Comparison of ENCODE assay signal across 22 cellular contexts in genomic region chr3:13782501-13782900, GRCh38.
A peak's percentile ranks its signal among the peaks of the same experiment; 100 is the strongest.
DNase-seq lines count a peak whose midpoint lies in the region; ATAC-seq, FAIRE-seq and TF ChIP-seq lines count a peak whose summit lies in the region.
"Had no signal": no experiment of that assay in that cellular context is flagged by ENCODE, and none has a peak within 500 bp of the region (broad histone marks: within the 10 kb centered on the region; RNA-seq: fewer than 3 reads in every experiment).

No MANE protein-coding gene starts in this region.

- POLR2A ChIA-PET in HepG2 (lab: Yijun Ruan, JAX): no interaction called here

- TF ChIP-seq CTCF in adrenal gland (IDR thresholded peaks at IDR 0.05) (no peak), HepG2 (CRISPR knock-in tag; IDR thresholded peaks at IDR 0.05) (no peak), omental fat pad (IDR thresholded peaks at IDR 0.05) (no peak), WERI-Rb-1 (IDR thresholded peaks at IDR 0.05; ENCODE audit: low read depth, low read length) (no peak)

- in situ Hi-C loops in HepG2 (cut with HindIII; ENCODE audit: extremely low pct_ligation_motif_present, low pct_unique_long_range_greater_than_20kb): no loop called here

- H3K27me3 ChIP-seq in adrenal gland (no peaks in the 10 kb centered on the region), HepG2 (ENCODE audit: control insufficient read depth in 1 of 2, insufficient read depth in 2 of 2, low read length in 2 of 2) (peaks cover 23 to 73% of the 10 kb centered on the region in 2 experiments), subcutaneous abdominal adipose tissue (ENCODE audit: control insufficient read depth in 5 of 5, insufficient read depth in 4 of 5, low read length in 5 of 5) (peaks cover 12 to 29% (median 18%) of the 10 kb centered on the region in 5 donors), WERI-Rb-1 (ENCODE audit: insufficient read depth, low read depth, severe bottlenecking) (peaks cover 100% of the 10 kb centered on the region)
- H3K27me3 ChIP-seq: upper lobe of left lung had no signal

- BruUV-seq in HepG2 (replicated peaks; lab: Mats Ljungman, UMichigan): no TSS peak

- no peak for FAIRE-seq in HepG2 (lab: Jason Lieb, UNC)
- FAIRE-seq: frontal cortex, H54 had no signal

- H3K4me3 ChIP-seq in adrenal gland (no peak overlapping the region), HepG2 (replicated peaks in 1 of 3; ENCODE audit: insufficient read depth in 1 of 3, low read depth in 2 of 3, low read length in 3 of 3) (no peak overlapping the region), subcutaneous abdominal adipose tissue (ENCODE audit: low read depth in 1 of 5, low read length in 5 of 5) (peak overlapping the region in 3 of 5 donors; percentile 1 to 25 (median 14)), WERI-Rb-1 (ENCODE audit: low read depth, low read length) (no peak overlapping the region)
- H3K4me3 ChIP-seq: upper lobe of left lung had no signal

- TF ChIP-seq RAD21 in HepG2 (CRISPR knock-in tag; IDR thresholded peaks at IDR 0.05): no peak

- CTCF ChIA-PET in HepG2 (lab: Yijun Ruan, JAX; ENCODE audit: low intra/inter-chr PET ratio, low total read pairs): no interaction called here

- H3K36me3 ChIP-seq in adrenal gland (replicated peaks in 1 of 2) (no peaks in the 10 kb centered on the region), HepG2 (replicated peaks in 1 of 2; ENCODE audit: control insufficient read depth in 1 of 2, insufficient read depth in 2 of 2, low read length in 2 of 2) (no peaks in the 10 kb centered on the region), subcutaneous abdominal adipose tissue (ENCODE audit: control insufficient read depth in 5 of 5, insufficient read depth in 5 of 5, low read length in 5 of 5) (no peaks in the 10 kb centered on the region), WERI-Rb-1 (no peaks in the 10 kb centered on the region)
- H3K36me3 ChIP-seq: breast epithelium, upper lobe of left lung had no signal

- H3K4me1 ChIP-seq in adrenal gland (replicated peaks in 1 of 2) (no peaks in the 10 kb centered on the region), HepG2 (ENCODE audit: insufficient read depth, low read length) (no peaks in the 10 kb centered on the region), subcutaneous abdominal adipose tissue (ENCODE audit: control insufficient read depth in 5 of 5, insufficient read depth in 5 of 5, low read length in 5 of 5) (peaks cover 0 to 16% (median 2%) of the 10 kb centered on the region in 5 donors)
- H3K4me1 ChIP-seq: breast epithelium, upper lobe of left lung had no signal

- peak; percentile 28; the same call in 1 of the 3 replicates for ATAC-seq in HepG2
- no peak for ATAC-seq in HG03520 (IDR thresholded peaks at IDR 0.05; ENCODE audit: unreplicated experiment)
- no peak for ATAC-seq in omental fat pad (ENCODE audit: low FRiP score)
- ATAC-seq: activated CD8-positive, alpha-beta memory T cell treated with anti-CD3 and anti-CD28 coated beads, Interleukin-2, amount 10 ng/mL, durations not matched to agents 7 days and 5 days had no signal

- H3K9me3 ChIP-seq in adrenal gland (replicated peaks in 1 of 3) (no peaks in the 10 kb centered on the region), HepG2 (ENCODE audit: low read length) (no peaks in the 10 kb centered on the region), subcutaneous abdominal adipose tissue (ENCODE audit: control insufficient read depth in 5 of 5, low read length in 5 of 5) (no peaks in the 10 kb centered on the region), WERI-Rb-1 (ENCODE audit: severe bottlenecking) (no peaks in the 10 kb centered on the region)
- H3K9me3 ChIP-seq: breast epithelium, upper lobe of left lung had no signal

- TF ChIP-seq POLR2A in adrenal gland (IDR thresholded peaks at IDR 0.05): no peak
- no peak for TF ChIP-seq POLR2A in HepG2 (IDR thresholded peaks at IDR 0.05; ENCODE audit: insufficient read depth in 1 of 2, low read depth in 2 of 2, low read length in 2 of 2)

- H3K79me2 ChIP-seq in HepG2 (ENCODE audit: insufficient read depth, low read length): no peaks in the 10 kb centered on the region

- intact Hi-C loops in adrenal gland (cut with DNase I) (no loop called here), HepG2 (cut with micrococcal nuclease; ENCODE audit: unreplicated experiment) (no loop called here)

- DNase-seq in NCI-H524 (lab: John Stamatoyannopoulos, UW) (peak; percentile 44 to 51), NCI-H524 treated with DMSO at 0.1 percent for 48 hours (lab: John Stamatoyannopoulos, UW) (no peak), adrenal gland (peak in 4 of 7 donors; percentile 6 to 58 (median 21)), HepG2 (ENCODE audit: low spot score) (no peak), omental fat pad (ENCODE audit: low spot score) (no peak), WERI-Rb-1 (no peak)
- DNase-seq: activated CD4-positive, alpha-beta T cell treated with anti-CD3 and anti-CD28 coated beads for 48 hours; activated CD8-positive, alpha-beta memory T cell treated with anti-CD3 and anti-CD28 coated beads, Interleukin-2, amount 10 ng/mL, durations not matched to agents 7 days and 5 days; activated naive CD8-positive, alpha-beta T cell treated with anti-CD3 and anti-CD28 coated beads, Interleukin-2, amount 10 ng/mL, durations not matched to agents 7 days and 5 days; erythroblast; midbrain; NCI-H187; NCI-H2227 treated with DMSO at 0.1 percent for 48 hours; nephron progenitor cell; stimulated activated CD4-positive, alpha-beta T cell treated with anti-CD3 and anti-CD28 coated beads, Interleukin-4, amount 100 ng/mL, for 24 hours; upper lobe of left lung had no signal

- no peak overlapping the region for H3K4me2 ChIP-seq in HepG2 (ENCODE audit: low read depth, low read length)

- H2AFZ ChIP-seq in HepG2 (ENCODE audit: low read length): no peak overlapping the region

- TF ChIP-seq EP300 in HepG2 (IDR thresholded peaks at IDR 0.05; ENCODE audit: low read depth in 2 of 2, low read length in 2 of 2) (no peak), HepG2 (CRISPR knock-in tag; IDR thresholded peaks at IDR 0.05; ENCODE audit: borderline replicate concordance) (no peak)

- H3K27ac ChIP-seq in adrenal gland: no peak overlapping the region
- no peak overlapping the region for H3K27ac ChIP-seq in HepG2 (ENCODE audit: extremely low read length, insufficient read depth, low read length)
- no peak overlapping the region for H3K27ac ChIP-seq in subcutaneous abdominal adipose tissue (ENCODE audit: low read depth, low read length)
- no peak overlapping the region for H3K27ac ChIP-seq in WERI-Rb-1
- H3K27ac ChIP-seq: breast epithelium, RWPE1, upper lobe of left lung had no signal

- 0 out of 2 replicates have a peak, but pooled peaks cover 4% of the 10 kb centered on the region for H4K20me1 ChIP-seq in HepG2 (ENCODE audit: insufficient read depth, low read length)

- 34 to 48% (median 39%) methylated on average over 11 of the region's 11 CpGs for WGBS in adrenal gland, 4 donors
- WGBS in HepG2 (ENCODE audit: low lambda C conversion rate): 10% methylated on average over 11 of the region's 11 CpGs

- no peak overlapping the region for H3K9ac ChIP-seq in HepG2 (ENCODE audit: insufficient read depth, low read depth, low read length)
- no peak overlapping the region for H3K9ac ChIP-seq in subcutaneous abdominal adipose tissue (ENCODE audit: low read length in 5 of 5)

TF ChIP-seq in HepG2, 621 proteins besides CTCF, POLR2A, EP300 and RAD21:
- TF ChIP-seq PAWR (CRISPR knock-in tag; IDR thresholded peaks at IDR 0.05; ENCODE audit: borderline replicate concordance) (no peak), MATR3 (CRISPR knock-in tag; IDR thresholded peaks at IDR 0.05) (no peak), ZFP36 (IDR thresholded peaks at IDR 0.05; ENCODE audit: borderline replicate concordance, low read depth, low read length, partially characterized antibody) (no peak), ZNF121 (CRISPR knock-in tag; IDR thresholded peaks at IDR 0.05) (no peak), ZNF205 (CRISPR knock-in tag; IDR thresholded peaks at IDR 0.05) (no peak), ZNF570 (CRISPR knock-in tag; IDR thresholded peaks at IDR 0.05; ENCODE audit: borderline replicate concordance) (no peak), ZNF672 (CRISPR knock-in tag; IDR thresholded peaks at IDR 0.05) (no peak), SRSF9 (IDR thresholded peaks at IDR 0.05; ENCODE audit: borderline replicate concordance, insufficient read depth, low read depth, low read length, poor library complexity, severe bottlenecking) (no peak), ISL2 (CRISPR knock-in tag; IDR thresholded peaks at IDR 0.05) (no peak)

Comparison
In these comparisons a context has a peak if more than half of its experiments do, and no peak if none do; other contexts are left out.
1. DNase-seq: peak in NCI-H524 (2 of 2) and adrenal gland (4 of 7); none in NCI-H524 treated with DMSO at 0.1 percent for 48 hours (single experiment), HepG2 (single experiment), omental fat pad (single experiment) and WERI-Rb-1 (single experiment).
2. H3K4me3 ChIP-seq: peak in subcutaneous abdominal adipose tissue (3 of 5); none in adrenal gland (0 of 4), HepG2 (0 of 3) and WERI-Rb-1 (single experiment).